In the genomic region with DNA sequence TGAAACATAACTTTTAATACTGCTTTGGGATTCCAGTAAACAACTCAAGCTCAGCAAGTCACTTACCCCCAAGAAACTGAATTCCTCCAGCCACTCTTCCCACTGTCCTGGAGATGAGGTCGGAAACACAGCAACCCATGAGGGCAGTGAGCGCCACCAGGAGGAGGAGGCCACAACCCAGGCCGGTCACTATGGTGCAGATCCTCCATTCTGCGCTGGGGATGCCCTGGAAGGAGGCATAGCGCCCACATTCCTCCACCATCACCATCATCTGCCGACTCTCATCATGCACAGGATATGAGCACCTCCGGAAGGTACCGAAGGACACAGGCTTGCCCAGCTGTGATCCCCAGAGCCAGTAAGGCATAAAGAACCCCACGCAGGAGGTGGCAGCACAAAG, we compare ENCODE assay signal across 12 cellular contexts. TPM values are rescaled to one million over a fixed set of nuclear protein-coding genes. Genes with fewer than 3 reads are reported as not detected.
DNase-seq lines count a peak whose midpoint lies in the region; TF ChIP-seq lines count a peak whose summit lies in the region.
"Had no signal": no experiment of that assay in that cellular context is flagged by ENCODE, and none has a peak within 500 bp of the region (broad histone marks: within the 10 kb centered on the region; RNA-seq: fewer than 3 reads in every experiment).

No MANE protein-coding gene starts in this region.

- no peaks in the 10 kb centered on the region for H3K27me3 ChIP-seq in brain microvascular endothelial cell (replicated peaks)
- peaks cover 66% of the 10 kb centered on the region for H3K27me3 ChIP-seq in BE2C

- POLR2A ChIA-PET in HEK293T (lab: Yijun Ruan, JAX): no interaction called here

- no peaks in the 10 kb centered on the region for H3K4me1 ChIP-seq in BE2C

- H3K4me3 ChIP-seq in brain microvascular endothelial cell (ENCODE audit: low read depth, low read length): peak overlapping the region; percentile 24
- H3K4me3 ChIP-seq in BE2C (ENCODE audit: low read depth, low read length): no peak overlapping the region

- H3K9me3 ChIP-seq in BE2C: no peaks in the 10 kb centered on the region

- H3K36me3 ChIP-seq in brain microvascular endothelial cell (replicated peaks) (no peaks in the 10 kb centered on the region), BE2C (no peaks in the 10 kb centered on the region)

- CTCF ChIA-PET in HEK293T (lab: Yijun Ruan, JAX): interaction anchor here (0.9 kb wide), 1 partner anchor 182 kb away, joined by 3 read pairs; no protein-coding TSS in a partner anchor

- TF ChIP-seq CTCF in brain microvascular endothelial cell (IDR thresholded peaks at IDR 0.05; ENCODE audit: low read depth, low read length, missing control alignments) (peak; percentile 61), BE2C (IDR thresholded peaks at IDR 0.05; ENCODE audit: low read depth, low read length) (no peak)

- DNase-seq in DMS 273 (lab: John Stamatoyannopoulos, UW; ENCODE audit: unreplicated experiment) (peak; percentile 17), DMS 273 treated with DMSO at 0.1 percent for 48 hours (lab: John Stamatoyannopoulos, UW) (no peak), brain microvascular endothelial cell (peak; percentile 24), islet precursor cell (peak; percentile 86), substantia nigra (lab: John Stamatoyannopoulos, UW) (peak in 44 of 49 donors; percentile 3 to 74 (median 46)), HEK293T (ENCODE audit: extremely low spot score) (no peak), BE2C (no peak)
- DNase-seq in activated CD4-positive, alpha-beta T cell treated with anti-CD3 and anti-CD28 coated beads, Interleukin-2, amount 50 U/mL, for 48 hours: no peak
- DNase-seq: activated naive CD4-positive, alpha-beta T cell treated with anti-CD3 and anti-CD28 coated beads for 36 hours; NCI-H1048; stimulated activated CD4-positive, alpha-beta T cell treated with anti-CD3 and anti-CD28 coated beads, Interleukin-12 subunit alpha, Interleukin-12 subunit beta, amount 100 ng/mL, for 4 hours had no signal

- in situ Hi-C loops in brain microvascular endothelial cell (cut with HindIII; ENCODE audit: low pct_ligation_motif_present, low sequenced_read_pairs): no loop called here

- H3K27ac ChIP-seq in brain microvascular endothelial cell (no peak overlapping the region), substantia nigra (ENCODE audit: low read depth, low read length, poor library complexity, severe bottlenecking) (peak overlapping the region; percentile 36)
- H3K27ac ChIP-seq: 22Rv1 had no signal

TF ChIP-seq in HEK293T, 16 proteins besides CTCF, POLR2A, EP300 and RAD21:
- TF ChIP-seq ARNT (IDR thresholded peaks at IDR 0.05) (no peak), FOXM1 (IDR thresholded peaks at IDR 0.05; ENCODE audit: borderline replicate concordance) (no peak), BHLHE40 (IDR thresholded peaks at IDR 0.05; ENCODE audit: borderline replicate concordance) (no peak), FOXA1 (IDR thresholded peaks at IDR 0.05) (no peak), ELF4 (IDR thresholded peaks at IDR 0.05) (no peak), SUZ12 (IDR thresholded peaks at IDR 0.05) (no peak)
- TF ChIP-seq, protein P1, sequence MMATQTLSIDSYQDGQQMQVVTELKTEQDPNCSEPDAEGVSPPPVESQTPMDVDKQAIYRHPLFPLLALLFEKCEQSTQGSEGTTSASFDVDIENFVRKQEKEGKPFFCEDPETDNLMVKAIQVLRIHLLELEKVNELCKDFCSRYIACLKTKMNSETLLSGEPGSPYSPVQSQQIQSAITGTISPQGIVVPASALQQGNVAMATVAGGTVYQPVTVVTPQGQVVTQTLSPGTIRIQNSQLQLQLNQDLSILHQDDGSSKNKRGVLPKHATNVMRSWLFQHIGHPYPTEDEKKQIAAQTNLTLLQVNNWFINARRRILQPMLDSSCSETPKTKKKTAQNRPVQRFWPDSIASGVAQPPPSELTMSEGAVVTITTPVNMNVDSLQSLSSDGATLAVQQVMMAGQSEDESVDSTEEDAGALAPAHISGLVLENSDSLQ (IDR thresholded peaks at IDR 0.05): no peak

RNA-seq across cellular contexts. Expression of a gene that starts 2.2 kb away (rescaled TPM):
- not detected for polyA plus RNA-seq in BE2C (2012; ENCODE audit: insufficient read depth, insufficient read length, low read depth)

RNA-seq across cellular contexts. Expression of a gene that starts 54.7 kb away (rescaled TPM):
- polyA plus RNA-seq in BE2C (2012; ENCODE audit: insufficient read depth, insufficient read length, low read depth): 12.1 TPM

Comparison
In these comparisons a context has a peak if more than half of its experiments do, and no peak if none do; other contexts are left out.
1. DNase-seq: peak in DMS 273 (single experiment), brain microvascular endothelial cell (single experiment), islet precursor cell (single experiment) and substantia nigra (44 of 49); none in DMS 273 treated with DMSO at 0.1 percent for 48 hours (single experiment), HEK293T (single experiment), activated CD4-positive, alpha-beta T cell treated with anti-CD3 and anti-CD28 coated beads, Interleukin-2, amount 50 U/mL, for 48 hours (0 of 2) and BE2C (single experiment).